7 cellular contexts compared by ENCODE assay signal in genomic region chr19:57738320-57738719, GRCh38. TPM values are rescaled to one million over a fixed set of nuclear protein-coding genes. Genes with fewer than 3 reads are reported as not detected.
A peak's percentile ranks its signal among the peaks of the same experiment; 100 is the strongest.
DNase-seq lines count a peak whose midpoint lies in the region.
"Not testable (repeated sequence)": the region's sequence is repeated elsewhere in the genome, so short reads cannot be mapped to it uniquely, and the experiment has no call there.
"Had no signal": no experiment of that assay in that cellular context is flagged by ENCODE, and none has a peak within 500 bp of the region (broad histone marks: within the 10 kb centered on the region; RNA-seq: fewer than 3 reads in every experiment).

No MANE protein-coding gene starts in this region.

- CTCF ChIA-PET in activated naive CD4-positive, alpha-beta T cell treated with anti-CD3 and anti-CD28 coated beads, Interleukin-2, amount 10 ng/mL, durations not matched to agents 7 days and 5 days (lab: Charles Lee), result interaction anchor here (0.9 to 1.4 kb wide), 2 partner anchors 10 to 208 kb away, joined by 4 read pairs; no protein-coding TSS in a partner anchor

- not testable (repeated sequence) for H3K27me3 ChIP-seq in mesendoderm (ENCODE audit: insufficient read depth, low read length, poor library complexity)

- H3K79me2 ChIP-seq in mesendoderm (ENCODE audit: control insufficient read depth, insufficient read depth, low read length), result not testable (repeated sequence)

- H2BK120ac ChIP-seq in mesendoderm (ENCODE audit: low read depth, low read length), result not testable (repeated sequence)

- not testable (repeated sequence) for H3K4me3 ChIP-seq in mesendoderm (ENCODE audit: low read length)

- in situ Hi-C loops in SK-MEL-5 (cut with HindIII; ENCODE audit: low pct_unique_long_range_greater_than_20kb, low sequenced_read_pairs), result not testable (repeated sequence)

- H3K9ac ChIP-seq in mesendoderm (ENCODE audit: low read length), result not testable (repeated sequence)

- WGBS in mesendoderm (ENCODE audit: extremely low coverage, insufficient coverage, low lambda C conversion rate), result no CpG with 5 or more reads among the region's 10 CpGs

- H3K27me3 Mint-ChIP-seq in activated naive CD4-positive, alpha-beta T cell treated with anti-CD3 and anti-CD28 coated beads, Interleukin-2, amount 10 ng/mL, durations not matched to agents 7 days and 5 days, result not testable (repeated sequence)

- not testable (repeated sequence) for H3K4me2 ChIP-seq in mesendoderm (ENCODE audit: low read length)

- not testable (repeated sequence) for H3K4me1 Mint-ChIP-seq in activated naive CD4-positive, alpha-beta T cell treated with anti-CD3 and anti-CD28 coated beads, Interleukin-2, amount 10 ng/mL, durations not matched to agents 7 days and 5 days

- not testable (repeated sequence) for H3K23ac ChIP-seq in mesendoderm (ENCODE audit: low read length)

- H3K4me1 ChIP-seq in mesendoderm (ENCODE audit: control insufficient read depth, low read depth, low read length), result not testable (repeated sequence)

- not testable (repeated sequence) for H3K36me3 Mint-ChIP-seq in activated naive CD4-positive, alpha-beta T cell treated with anti-CD3 and anti-CD28 coated beads, Interleukin-2, amount 10 ng/mL, durations not matched to agents 7 days and 5 days

- not testable (repeated sequence) for H3K4ac ChIP-seq in mesendoderm (ENCODE audit: low read depth, low read length)

- peak; percentile 31 for DNase-seq in GM03348 (ENCODE audit: low spot score)
- peak; percentile 42 for DNase-seq in SK-MEL-5 (ENCODE audit: low read depth, low spot score)
- peak; percentile 56 for DNase-seq in activated naive CD4-positive, alpha-beta T cell treated with anti-CD3 and anti-CD28 coated beads, Interleukin-2, amount 10 ng/mL, durations not matched to agents 7 days and 5 days
- DNase-seq in fibroblast of the conjunctiva (ENCODE audit: low read depth), result peak; percentile 22
- DNase-seq in mesendoderm, result peak; percentile 71
- peak in 4 of 6 experiments; percentile 2 to 24 (median 10) for DNase-seq in stimulated activated naive CD4-positive, alpha-beta T cell (lab: John Stamatoyannopoulos, UW)

- not testable (repeated sequence) for H2BK15ac ChIP-seq in mesendoderm (replicated peaks; ENCODE audit: low read depth)

- H3K18ac ChIP-seq in mesendoderm (ENCODE audit: low read length), result not testable (repeated sequence)

- not testable (repeated sequence) for H2BK5ac ChIP-seq in mesendoderm (ENCODE audit: low read length)

- not testable (repeated sequence) for H2AK5ac ChIP-seq in mesendoderm (ENCODE audit: low read length)

- H3K79me1 ChIP-seq in mesendoderm (ENCODE audit: low read length), result not testable (repeated sequence)

- not testable (repeated sequence) for H3K27ac Mint-ChIP-seq in activated naive CD4-positive, alpha-beta T cell treated with anti-CD3 and anti-CD28 coated beads, Interleukin-2, amount 10 ng/mL, durations not matched to agents 7 days and 5 days

- not testable (repeated sequence) for H3K27ac ChIP-seq in mesendoderm (ENCODE audit: low read depth, low read length)

- H4K8ac ChIP-seq in mesendoderm (ENCODE audit: low read depth, low read length), result not testable (repeated sequence)

- not testable (repeated sequence) for H3K36me3 ChIP-seq in mesendoderm (ENCODE audit: control insufficient read depth, insufficient read depth, low read length)

- H3K4me3 Mint-ChIP-seq in activated naive CD4-positive, alpha-beta T cell treated with anti-CD3 and anti-CD28 coated beads, Interleukin-2, amount 10 ng/mL, durations not matched to agents 7 days and 5 days, result not testable (repeated sequence)

- H3K56ac ChIP-seq in mesendoderm (ENCODE audit: low read length), result not testable (repeated sequence)

- not testable (repeated sequence) for H4K5ac ChIP-seq in mesendoderm (ENCODE audit: low read length)

- not testable (repeated sequence) for H3K9me3 Mint-ChIP-seq in activated naive CD4-positive, alpha-beta T cell treated with anti-CD3 and anti-CD28 coated beads, Interleukin-2, amount 10 ng/mL, durations not matched to agents 7 days and 5 days

RNA-seq across cellular contexts. Expression of gene ZNF776, which starts 8.3 kb away (rescaled TPM):
- 5.5 and 6.6 TPM in 2 replicates for total RNA-seq in SK-MEL-5 (2014; rRNA removed; shearing (Covaris generic))
- 3.4 and 4.4 TPM in 2 replicates for polyA plus RNA-seq in SK-MEL-5 (2015; cell fraction: cytosol; rRNA removed)
- 9.3 and 9.8 TPM in 2 replicates for polyA plus RNA-seq in SK-MEL-5 (2015; cell fraction: nucleus; rRNA removed)
- 7.4 TPM for polyA plus RNA-seq in mesendoderm (2013, experiment 1 of 2)
- 7.2 TPM for polyA plus RNA-seq in mesendoderm (2013, experiment 2 of 2)

RNA-seq across cellular contexts. Expression of gene ZNF671, which starts 10.9 kb away (rescaled TPM):
- 5.0 and 5.5 TPM in 2 replicates for total RNA-seq in SK-MEL-5 (2014; rRNA removed; shearing (Covaris generic))
- polyA plus RNA-seq in SK-MEL-5 (2015; cell fraction: cytosol; rRNA removed), result 1.9 TPM in 2 replicates
- polyA plus RNA-seq in SK-MEL-5 (2015; cell fraction: nucleus; rRNA removed), result 10.5 and 12.5 TPM in 2 replicates
- 2.4 TPM for polyA plus RNA-seq in mesendoderm (2013, experiment 1 of 2)
- polyA plus RNA-seq in mesendoderm (2013, experiment 2 of 2), result 2.5 TPM

RNA-seq across cellular contexts. Expression of gene ZNF154, which starts 29.3 kb away (rescaled TPM):
- 0.03 TPM in 1 of 2 replicates, not detected in the other for total RNA-seq in SK-MEL-5 (2014; rRNA removed; shearing (Covaris generic))
- polyA plus RNA-seq in SK-MEL-5 (2015; cell fraction: cytosol; rRNA removed), result not detected in 2 replicates
- polyA plus RNA-seq in SK-MEL-5 (2015; cell fraction: nucleus; rRNA removed), result not detected in 2 replicates
- 5.9 TPM for polyA plus RNA-seq in mesendoderm (2013, experiment 1 of 2)
- polyA plus RNA-seq in mesendoderm (2013, experiment 2 of 2), result 5.8 TPM
- total RNA-seq: Daoy had no signal

RNA-seq across cellular contexts. Expression of gene ZNF586, which starts 31.2 kb away (rescaled TPM):
- 9.4 and 10.0 TPM in 2 replicates for total RNA-seq in SK-MEL-5 (2014; rRNA removed; shearing (Covaris generic))
- polyA plus RNA-seq in SK-MEL-5 (2015; cell fraction: cytosol; rRNA removed), result 6.0 and 6.8 TPM in 2 replicates
- 3.4 and 5.2 TPM in 2 replicates for polyA plus RNA-seq in SK-MEL-5 (2015; cell fraction: nucleus; rRNA removed)
- 8.3 TPM for polyA plus RNA-seq in mesendoderm (2013, experiment 1 of 2)
- 8.8 TPM for polyA plus RNA-seq in mesendoderm (2013, experiment 2 of 2)

RNA-seq across cellular contexts. Expression of gene ZNF551, which starts 56.5 kb away (rescaled TPM):
- total RNA-seq in SK-MEL-5 (2014; rRNA removed; shearing (Covaris generic)), result 10.0 and 15.2 TPM in 2 replicates
- polyA plus RNA-seq in SK-MEL-5 (2015; cell fraction: cytosol; rRNA removed), result 4.6 and 10.4 TPM in 2 replicates
- polyA plus RNA-seq in SK-MEL-5 (2015; cell fraction: nucleus; rRNA removed), result 5.4 and 7.4 TPM in 2 replicates
- polyA plus RNA-seq in mesendoderm (2013, experiment 1 of 2), result 13.2 TPM
- 13.3 TPM for polyA plus RNA-seq in mesendoderm (2013, experiment 2 of 2)

Comparison
In these comparisons a context has a peak if more than half of its experiments do, and no peak if none do; other contexts are left out.
1. DNase-seq: peak in every context shown above with its lines; median percentile 71 in mesendoderm; 56 in activated naive CD4-positive, alpha-beta T cell treated with anti-CD3 and anti-CD28 coated beads, Interleukin-2, amount 10 ng/mL, durations not matched to agents 7 days and 5 days; 42 in SK-MEL-5; 31 in GM03348; 22 in fibroblast of the conjunctiva; 10 in stimulated activated naive CD4-positive, alpha-beta T cell.